ENCODE assay signal across 8 cellular contexts in the genomic region with DNA sequence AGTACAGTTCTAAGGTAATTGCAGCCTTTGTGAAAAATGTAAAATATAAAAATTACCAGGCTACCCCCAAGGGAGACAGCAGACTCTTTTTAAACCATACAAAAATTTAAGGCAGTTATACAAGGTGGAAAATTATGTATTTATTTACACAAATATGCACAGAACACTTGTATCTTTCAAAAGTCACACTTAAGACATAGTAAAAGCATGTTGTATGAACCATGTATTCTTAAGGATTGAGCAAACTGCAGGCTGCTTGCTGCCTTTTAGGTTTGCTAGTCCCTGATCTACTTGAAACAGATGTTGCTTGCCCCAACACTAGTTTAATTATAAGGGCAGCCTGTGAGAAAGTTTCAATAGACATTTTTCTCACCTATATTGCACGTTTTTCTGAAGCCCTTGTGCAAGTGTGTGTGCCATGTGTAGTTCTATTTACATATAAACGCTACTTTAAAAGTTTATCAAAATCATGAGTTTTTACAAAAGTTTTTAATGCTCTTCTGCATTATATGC.
DNase-seq lines count a peak whose midpoint lies in the region; ATAC-seq and TF ChIP-seq lines count a peak whose summit lies in the region.

No MANE protein-coding gene starts in this region.

- peaks cover 34% of the 10 kb centered on the region for H3K4me1 ChIP-seq in Caco-2
- H3K4me1 ChIP-seq in Loucy (ENCODE audit: insufficient read depth, low read length, poor library complexity, severe bottlenecking), result peaks cover 26% of the 10 kb centered on the region

- H3K79me2 ChIP-seq in Loucy (ENCODE audit: insufficient read depth, low read length), result peaks cover 35% of the 10 kb centered on the region
- H3K79me2 ChIP-seq in neural cell (replicated peaks; ENCODE audit: insufficient read depth, low read length), result no peaks in the 10 kb centered on the region

- H3K9me2 ChIP-seq in Loucy (replicated peaks; ENCODE audit: low read depth, low read length) (no peaks in the 10 kb centered on the region), neural cell (ENCODE audit: insufficient read depth, low read length) (no peaks in the 10 kb centered on the region)

- POLR2A ChIA-PET in Caco-2 (lab: Charles Lee), result no interaction called here

- TF ChIP-seq EP300 in neural cell (conservative IDR thresholded peaks at IDR 0.05; ENCODE audit: poor library complexity, severe bottlenecking), result no peak

- H3K27ac ChIP-seq in neural cell (ENCODE audit: low read length), result no peak overlapping the region

- H2AFZ ChIP-seq in Loucy (ENCODE audit: low read length), result no peak overlapping the region
- no peak overlapping the region for H2AFZ ChIP-seq in neural cell (ENCODE audit: low read depth, low read length)

- H3K36me3 ChIP-seq in Caco-2 (ENCODE audit: control insufficient read depth, insufficient read depth, low read length), result peaks cover 3% of the 10 kb centered on the region; the same call in 1 of the 2 replicates
- peaks cover 8% of the 10 kb centered on the region; the same call in 1 of the 2 replicates for H3K36me3 ChIP-seq in Loucy (ENCODE audit: insufficient read depth, low read length)
- no peaks in the 10 kb centered on the region for H3K36me3 ChIP-seq in neural cell (ENCODE audit: insufficient read depth, low read length)

- peaks cover 5% of the 10 kb centered on the region for H3K4me1 Mint-ChIP-seq in Caco-2 (ENCODE audit: low read depth, unreplicated experiment)
- peaks cover 55% of the 10 kb centered on the region for H3K4me1 Mint-ChIP-seq in dendritic cell treated with granulocyte-macrophage colony-stimulating factor and Interleukin-4, amounts not matched to agents 40 ng/mL and 50 ng/mL, for 4 days (ENCODE audit: low read depth)

- H4K20me1 ChIP-seq in Loucy (ENCODE audit: insufficient read depth, low read length, poor library complexity, severe bottlenecking) (peaks cover 34% of the 10 kb centered on the region), neural cell (ENCODE audit: insufficient read depth) (no peaks in the 10 kb centered on the region)

- H3K9ac ChIP-seq in Loucy (ENCODE audit: low read depth, low read length, poor library complexity, severe bottlenecking), result peak overlapping the region; percentile 92
- H3K9ac ChIP-seq in neural cell (ENCODE audit: low read length), result no peak overlapping the region

- H3K36me3 Mint-ChIP-seq in Caco-2 (ENCODE audit: insufficient read depth, unreplicated experiment), result peaks cover 49% of the 10 kb centered on the region
- peaks cover 35% of the 10 kb centered on the region for H3K36me3 Mint-ChIP-seq in dendritic cell treated with granulocyte-macrophage colony-stimulating factor and Interleukin-4, amounts not matched to agents 40 ng/mL and 50 ng/mL, for 4 days (ENCODE audit: low read depth)

- peak overlapping the region; percentile 87 for H3K4me3 ChIP-seq in Caco-2 (ENCODE audit: low read depth, low read length)
- peak overlapping the region; percentile 91 for H3K4me3 ChIP-seq in Loucy (ENCODE audit: low read length, poor library complexity, severe bottlenecking)
- peak overlapping the region; percentile 74 for H3K4me3 ChIP-seq in neural cell (ENCODE audit: low read length)

- no peak for DNase-seq in Caco-2
- no peak for DNase-seq in UCSD-AML1 (lab: John Stamatoyannopoulos, UW; ENCODE audit: unreplicated experiment)
- DNase-seq in AG08395 (ENCODE audit: low spot score), result no peak

- no peaks in the 10 kb centered on the region for H3K9me3 ChIP-seq in Caco-2
- no peaks in the 10 kb centered on the region for H3K9me3 ChIP-seq in Loucy (ENCODE audit: insufficient read depth, low read depth, low read length)
- no peaks in the 10 kb centered on the region for H3K9me3 ChIP-seq in neural cell (ENCODE audit: low read length)

- intact Hi-C loops in Caco-2 (cut with micrococcal nuclease; ENCODE audit: unreplicated experiment), result loop anchor here (5.0 to 10.0 kb wide), 2 partner anchors 402 to 1145 kb away; no protein-coding TSS in a partner anchor
- intact Hi-C loops in dendritic cell treated with granulocyte-macrophage colony-stimulating factor and Interleukin-4, amounts not matched to agents 40 ng/mL and 50 ng/mL, for 4 days (cut with micrococcal nuclease), result loop anchor here (2.0 to 5.0 kb wide), 3 partner anchors 72 to 402 kb away; a partner anchor contains a TSS

- peak overlapping the region; percentile 96 for H3K4me3 Mint-ChIP-seq in Caco-2 (ENCODE audit: unreplicated experiment)
- H3K4me3 Mint-ChIP-seq in dendritic cell treated with granulocyte-macrophage colony-stimulating factor and Interleukin-4, amounts not matched to agents 40 ng/mL and 50 ng/mL, for 4 days, result peak overlapping the region; percentile 93

- H3K9me3 Mint-ChIP-seq in Caco-2 (ENCODE audit: unreplicated experiment), result no peaks in the 10 kb centered on the region
- peaks cover 8% of the 10 kb centered on the region for H3K9me3 Mint-ChIP-seq in dendritic cell treated with granulocyte-macrophage colony-stimulating factor and Interleukin-4, amounts not matched to agents 40 ng/mL and 50 ng/mL, for 4 days

- no peak for ATAC-seq in GM21619 (IDR thresholded peaks at IDR 0.05; ENCODE audit: unreplicated experiment)
- no peak for ATAC-seq in HG02571 (IDR thresholded peaks at IDR 0.05; ENCODE audit: unreplicated experiment)

- H3K27me3 Mint-ChIP-seq in Caco-2 (ENCODE audit: insufficient read depth, unreplicated experiment), result no peaks in the 10 kb centered on the region
- no peaks in the 10 kb centered on the region for H3K27me3 Mint-ChIP-seq in dendritic cell treated with granulocyte-macrophage colony-stimulating factor and Interleukin-4, amounts not matched to agents 40 ng/mL and 50 ng/mL, for 4 days

- no peak overlapping the region for H3K27ac Mint-ChIP-seq in Caco-2 (ENCODE audit: unreplicated experiment)
- H3K27ac Mint-ChIP-seq in dendritic cell treated with granulocyte-macrophage colony-stimulating factor and Interleukin-4, amounts not matched to agents 40 ng/mL and 50 ng/mL, for 4 days, result no peak overlapping the region

- no TSS peak for BruUV-seq in Caco-2 (replicated peaks; lab: Mats Ljungman, UMichigan)

- no peak for TF ChIP-seq CTCF in Caco-2 (IDR thresholded peaks at IDR 0.05; ENCODE audit: insufficient read depth in 1 of 2, low read depth in 1 of 2, low read length in 1 of 2, severe bottlenecking in 1 of 2, unreplicated experiment in 1 of 2)
- TF ChIP-seq CTCF in Loucy (conservative IDR thresholded peaks at IDR 0.05; ENCODE audit: low read length), result no peak
- no peak for TF ChIP-seq CTCF in neural cell (IDR thresholded peaks at IDR 0.05; ENCODE audit: poor library complexity, severe bottlenecking)

- H3K27me3 ChIP-seq in Caco-2 (replicated peaks; ENCODE audit: control insufficient read depth, insufficient read depth, low read length), result no peaks in the 10 kb centered on the region
- H3K27me3 ChIP-seq in Loucy (ENCODE audit: insufficient read depth, low read length, poor library complexity, severe bottlenecking), result no peaks in the 10 kb centered on the region
- H3K27me3 ChIP-seq in neural cell (ENCODE audit: insufficient read depth, low read depth, low read length), result no peaks in the 10 kb centered on the region

- H3F3A ChIP-seq in Loucy (ENCODE audit: low read depth), result 0 out of 2 replicates have a peak, but pooled peaks cover 3% of the 10 kb centered on the region
- H3F3A ChIP-seq in neural cell (ENCODE audit: insufficient read depth, low read length, poor library complexity, severe bottlenecking), result no peaks in the 10 kb centered on the region

- H3K4me2 ChIP-seq in Loucy (ENCODE audit: low read depth, low read length, poor library complexity, severe bottlenecking) (peak overlapping the region; percentile 82), neural cell (ENCODE audit: low read length) (peak overlapping the region; percentile 6)

- TF ChIP-seq RAD21 in neural cell (conservative IDR thresholded peaks at IDR 0.05), result no peak

- CTCF ChIA-PET in Caco-2 (lab: Charles Lee), result no interaction called here

TF ChIP-seq in neural cell, 6 proteins besides CTCF, POLR2A, EP300 and RAD21:
- no peak for TF ChIP-seq POLR2AphosphoS5 (IDR thresholded peaks at IDR 0.05)
- TF ChIP-seq, protein P1, sequence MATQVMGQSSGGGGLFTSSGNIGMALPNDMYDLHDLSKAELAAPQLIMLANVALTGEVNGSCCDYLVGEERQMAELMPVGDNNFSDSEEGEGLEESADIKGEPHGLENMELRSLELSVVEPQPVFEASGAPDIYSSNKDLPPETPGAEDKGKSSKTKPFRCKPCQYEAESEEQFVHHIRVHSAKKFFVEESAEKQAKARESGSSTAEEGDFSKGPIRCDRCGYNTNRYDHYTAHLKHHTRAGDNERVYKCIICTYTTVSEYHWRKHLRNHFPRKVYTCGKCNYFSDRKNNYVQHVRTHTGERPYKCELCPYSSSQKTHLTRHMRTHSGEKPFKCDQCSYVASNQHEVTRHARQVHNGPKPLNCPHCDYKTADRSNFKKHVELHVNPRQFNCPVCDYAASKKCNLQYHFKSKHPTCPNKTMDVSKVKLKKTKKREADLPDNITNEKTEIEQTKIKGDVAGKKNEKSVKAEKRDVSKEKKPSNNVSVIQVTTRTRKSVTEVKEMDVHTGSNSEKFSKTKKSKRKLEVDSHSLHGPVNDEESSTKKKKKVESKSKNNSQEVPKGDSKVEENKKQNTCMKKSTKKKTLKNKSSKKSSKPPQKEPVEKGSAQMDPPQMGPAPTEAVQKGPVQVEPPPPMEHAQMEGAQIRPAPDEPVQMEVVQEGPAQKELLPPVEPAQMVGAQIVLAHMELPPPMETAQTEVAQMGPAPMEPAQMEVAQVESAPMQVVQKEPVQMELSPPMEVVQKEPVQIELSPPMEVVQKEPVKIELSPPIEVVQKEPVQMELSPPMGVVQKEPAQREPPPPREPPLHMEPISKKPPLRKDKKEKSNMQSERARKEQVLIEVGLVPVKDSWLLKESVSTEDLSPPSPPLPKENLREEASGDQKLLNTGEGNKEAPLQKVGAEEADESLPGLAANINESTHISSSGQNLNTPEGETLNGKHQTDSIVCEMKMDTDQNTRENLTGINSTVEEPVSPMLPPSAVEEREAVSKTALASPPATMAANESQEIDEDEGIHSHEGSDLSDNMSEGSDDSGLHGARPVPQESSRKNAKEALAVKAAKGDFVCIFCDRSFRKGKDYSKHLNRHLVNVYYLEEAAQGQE (IDR thresholded peaks at IDR 0.05; ENCODE audit: borderline replicate concordance), result no peak
- no peak for TF ChIP-seq TAF1 (IDR thresholded peaks at IDR 0.05; ENCODE audit: low read depth)
- TF ChIP-seq EZH2 (IDR thresholded peaks at IDR 0.05; ENCODE audit: borderline replicate concordance, insufficient read depth, low read length, poor library complexity, severe bottlenecking), result no peak
- no peak for TF ChIP-seq MXI1 (conservative IDR thresholded peaks at IDR 0.05; ENCODE audit: poor library complexity, severe bottlenecking)
- no peak for TF ChIP-seq SMC3 (conservative IDR thresholded peaks at IDR 0.05; ENCODE audit: poor library complexity)
